19 cellular contexts compared by ENCODE assay signal in genomic region chr7:101879565-101879964, GRCh38.
"Had no signal": no experiment of that assay in that cellular context is flagged by ENCODE, and none has a peak within 500 bp of the region (broad histone marks: within the 10 kb centered on the region; RNA-seq: fewer than 3 reads in every experiment).

No MANE protein-coding gene starts in this region.

- H3K9me3 Mint-ChIP-seq: activated naive CD4-positive, alpha-beta T cell treated with anti-CD3 and anti-CD28 coated beads for 36 hours; activated T-helper 17 cell treated with anti-CD3 and anti-CD28 coated beads, Interleukin-2, amount 50 U/mL, for 72 hours; memory B cell; neural crest cell; T-helper 1 cell treated with Interleukin-12 subunit alpha and Interleukin-12 subunit beta and Interleukin-4 antibody, amounts not matched to agents 30 μg/mL and 1 μg/mL, for 36 hours had no signal

- H3K36me3 Mint-ChIP-seq: memory B cell had no signal

- H3K27ac Mint-ChIP-seq: activated naive CD4-positive, alpha-beta T cell treated with anti-CD3 and anti-CD28 coated beads for 36 hours; activated T-helper 17 cell treated with anti-CD3 and anti-CD28 coated beads, Interleukin-2, amount 50 U/mL, for 72 hours; memory B cell; T-helper 1 cell treated with Interleukin-12 subunit alpha and Interleukin-12 subunit beta and Interleukin-4 antibody, amounts not matched to agents 30 μg/mL and 1 μg/mL, for 36 hours had no signal

- H3K4me3 Mint-ChIP-seq: activated naive CD4-positive, alpha-beta T cell treated with anti-CD3 and anti-CD28 coated beads for 36 hours; activated T-helper 17 cell treated with anti-CD3 and anti-CD28 coated beads, Interleukin-2, amount 50 U/mL, for 72 hours; memory B cell; neural crest cell; T-helper 1 cell treated with Interleukin-12 subunit alpha and Interleukin-12 subunit beta and Interleukin-4 antibody, amounts not matched to agents 30 μg/mL and 1 μg/mL, for 36 hours had no signal

- H3K36me3 ChIP-seq: heart right ventricle, left ventricle myocardium inferior, right atrium auricular region, suprapubic skin, upper lobe of right lung had no signal

- DNase-seq: activated CD4-positive, alpha-beta T cell treated with anti-CD3 and anti-CD28 coated beads, Interleukin-2, amount 50 U/mL, for 1 hour; activated naive CD4-positive, alpha-beta T cell treated with anti-CD3 and anti-CD28 coated beads for 36 hours; activated T-cell treated with anti-CD3 and anti-CD28 coated beads for 4 hours; effector CD4-positive, alpha-beta T cell; heart right ventricle; kidney; left ventricle myocardium inferior; stimulated activated CD4-positive, alpha-beta T cell treated with anti-CD3 and anti-CD28 coated beads, Interleukin-1b, Interleukin-23, amount 100 ng/mL, for 48 hours; stimulated activated naive CD4-positive, alpha-beta T cell treated with Interleukin-2 at 50 U/mL for 16 hours; upper lobe of right lung had no signal

- H3K27me3 ChIP-seq: heart right ventricle, right atrium auricular region, suprapubic skin, upper lobe of right lung had no signal

- H3K27me3 Mint-ChIP-seq: activated T-helper 17 cell treated with anti-CD3 and anti-CD28 coated beads, Interleukin-2, amount 50 U/mL, for 72 hours; memory B cell had no signal

- H3K9me3 ChIP-seq: heart right ventricle, left ventricle myocardium inferior, right atrium auricular region, suprapubic skin, upper lobe of right lung had no signal

- FAIRE-seq: frontal cortex, kidney, TTC549 had no signal

- H3K27ac ChIP-seq: coronary artery, left ventricle myocardium inferior, right atrium auricular region, suprapubic skin, upper lobe of right lung had no signal

- H3K4me3 ChIP-seq: coronary artery, heart right ventricle, left ventricle myocardium inferior, right atrium auricular region, suprapubic skin, upper lobe of right lung had no signal

- ATAC-seq: activated T-helper 17 cell treated with anti-CD3 and anti-CD28 coated beads, Interleukin-2, amount 50 U/mL, for 72 hours; heart right ventricle; upper lobe of right lung had no signal
